1 cellular context compared by ENCODE assay signal in the genomic region with DNA sequence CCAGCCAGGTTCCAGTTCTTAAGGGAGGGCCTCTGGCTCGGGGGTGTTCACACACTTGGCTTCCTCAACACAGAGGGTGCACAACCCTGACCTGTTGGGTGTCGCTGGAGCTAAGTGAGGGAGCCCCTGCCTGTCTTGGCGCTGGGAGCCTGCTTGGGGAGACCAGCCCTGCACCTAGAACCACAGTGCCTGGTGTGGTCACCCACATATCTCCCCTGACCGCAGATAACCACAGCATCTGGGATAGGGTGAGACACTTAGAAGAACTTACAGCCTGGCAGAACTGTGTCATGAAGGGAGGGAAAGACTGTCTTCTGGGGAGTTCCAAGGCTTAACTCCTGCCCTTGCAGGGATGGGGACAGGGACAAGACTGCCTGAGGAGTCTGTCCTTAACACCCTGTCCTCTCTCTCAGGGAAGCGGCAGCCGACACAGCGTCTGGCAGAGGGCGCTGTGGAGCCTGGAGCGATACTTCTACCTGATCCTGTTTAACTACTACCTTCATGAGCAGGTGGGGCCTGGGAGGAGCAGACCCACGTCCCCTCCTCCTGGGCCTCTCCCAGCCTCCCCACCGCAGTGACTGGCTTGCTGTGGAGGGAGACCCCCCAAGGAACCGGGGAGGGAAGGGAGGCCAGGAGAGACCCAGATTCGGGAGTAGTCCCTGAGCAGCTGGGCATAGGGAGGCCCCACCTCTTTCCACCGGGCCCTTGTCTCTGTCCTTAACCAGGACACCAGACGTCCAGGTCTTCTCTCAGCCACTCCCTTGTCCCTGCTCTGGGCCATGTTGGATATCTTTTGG.
TF ChIP-seq lines count a peak whose summit lies in the region.

No MANE protein-coding gene starts in this region.

TF ChIP-seq in K562, 482 proteins besides CTCF, POLR2A, EP300 and RAD21 (continues in another document):
- TF ChIP-seq TEAD4 (IDR thresholded peaks at IDR 0.05; ENCODE audit: low read length) (no peak; the same call in 1 of the 2 replicates), TEAD4 (CRISPR knock-in tag; IDR thresholded peaks at IDR 0.05; ENCODE audit: borderline replicate concordance) (no peak), RCOR1 (IDR thresholded peaks at IDR 0.05; ENCODE audit: borderline replicate concordance in 1 of 2, low read depth in 2 of 2, low read length in 2 of 2) (no peak), SMC3 (conservative IDR thresholded peaks at IDR 0.05; ENCODE audit: insufficient read depth, low read depth, low read length) (peak; percentile 76), CSDE1 (IDR thresholded peaks at IDR 0.05) (no peak), CBFB (CRISPR knock-in tag; IDR thresholded peaks at IDR 0.05) (peak; percentile 94), SMARCE1 (IDR thresholded peaks at IDR 0.05) (no peak), ERF (CRISPR knock-in tag; IDR thresholded peaks at IDR 0.05) (no peak), STAG1 (CRISPR knock-in tag; IDR thresholded peaks at IDR 0.05; ENCODE audit: borderline replicate concordance) (0 out of 2 replicates have a peak, but pooled peaks have one; percentile 41), FOXJ2 (tag; IDR thresholded peaks at IDR 0.05) (no peak), ZNF436 (CRISPR knock-in tag; IDR thresholded peaks at IDR 0.05) (no peak), CTBP1 (IDR thresholded peaks at IDR 0.05; ENCODE audit: borderline replicate concordance) (peak; percentile 31; the same call in 1 of the 2 replicates), SMARCA5 (IDR thresholded peaks at IDR 0.05) (0 out of 2 replicates have a peak, but pooled peaks have one; percentile 18), MAFK (IDR thresholded peaks at IDR 0.05; ENCODE audit: low read length) (no peak), BDP1 (IDR thresholded peaks at IDR 0.05; ENCODE audit: insufficient read depth, insufficient read length) (no peak), RFX7 (CRISPR knock-in tag; IDR thresholded peaks at IDR 0.05) (no peak), ETV6 (IDR thresholded peaks at IDR 0.05; ENCODE audit: borderline replicate concordance in 1 of 2, low read depth in 2 of 2, low read length in 1 of 2) (no peak), ETV6 (CRISPR knock-in tag; IDR thresholded peaks at IDR 0.05; ENCODE audit: borderline replicate concordance) (no peak), TEAD1 (CRISPR knock-in tag; IDR thresholded peaks at IDR 0.05) (peak in 1 of 2 experiments; percentile 79; a peak in 2 of 4 replicates), ZSCAN32 (CRISPR knock-in tag; IDR thresholded peaks at IDR 0.05) (no peak), TCF3 (CRISPR knock-in tag; IDR thresholded peaks at IDR 0.05) (no peak), ZNF780A (CRISPR knock-in tag; IDR thresholded peaks at IDR 0.05) (no peak), SNIP1 (IDR thresholded peaks at IDR 0.05; ENCODE audit: low read depth) (no peak), CREM (IDR thresholded peaks at IDR 0.05; ENCODE audit: low read depth) (peak; percentile 44), DNMT1 (IDR thresholded peaks at IDR 0.05) (no peak), RFX1 (IDR thresholded peaks at IDR 0.05) (no peak), ZNF551 (CRISPR knock-in tag; IDR thresholded peaks at IDR 0.05) (no peak), PTRF (tag; IDR thresholded peaks at IDR 0.05) (no peak), SMARCC2 (IDR thresholded peaks at IDR 0.05; ENCODE audit: low read depth) (no peak), CBFA2T2 (conservative IDR thresholded peaks at IDR 0.05) (no peak), XRCC5 (IDR thresholded peaks at IDR 0.05; ENCODE audit: low read depth, low read length) (0 out of 2 replicates have a peak, but pooled peaks have one; percentile 29), TSC22D4 (tag; IDR thresholded peaks at IDR 0.05) (no peak), CC2D1A (IDR thresholded peaks at IDR 0.05) (0 out of 2 replicates have a peak, but pooled peaks have one; percentile 18), RBM14 (IDR thresholded peaks at IDR 0.05; ENCODE audit: borderline replicate concordance, insufficient read depth, low read depth, low read length) (no peak), MIER1 (IDR thresholded peaks at IDR 0.05; ENCODE audit: low read depth) (no peak), GABPB1 (CRISPR knock-in tag; IDR thresholded peaks at IDR 0.05) (no peak), SIX5 (IDR thresholded peaks at IDR 0.05; ENCODE audit: borderline replicate concordance in 1 of 2, insufficient read depth in 1 of 2, low read depth in 1 of 2, low read length in 2 of 2) (no peak), ESRRA (IDR thresholded peaks at IDR 0.05; ENCODE audit: borderline replicate concordance, low read depth) (peak; percentile 71; the same call in 1 of the 2 replicates), TARDBP (IDR thresholded peaks at IDR 0.05) (no peak)
- TF ChIP-seq, protein P1, sequence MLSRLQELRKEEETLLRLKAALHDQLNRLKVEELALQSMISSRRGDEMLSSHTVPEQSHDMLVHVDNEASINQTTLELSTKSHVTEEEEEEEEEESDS (CRISPR knock-in tag; IDR thresholded peaks at IDR 0.05), result no peak
- TF ChIP-seq, protein P2, sequence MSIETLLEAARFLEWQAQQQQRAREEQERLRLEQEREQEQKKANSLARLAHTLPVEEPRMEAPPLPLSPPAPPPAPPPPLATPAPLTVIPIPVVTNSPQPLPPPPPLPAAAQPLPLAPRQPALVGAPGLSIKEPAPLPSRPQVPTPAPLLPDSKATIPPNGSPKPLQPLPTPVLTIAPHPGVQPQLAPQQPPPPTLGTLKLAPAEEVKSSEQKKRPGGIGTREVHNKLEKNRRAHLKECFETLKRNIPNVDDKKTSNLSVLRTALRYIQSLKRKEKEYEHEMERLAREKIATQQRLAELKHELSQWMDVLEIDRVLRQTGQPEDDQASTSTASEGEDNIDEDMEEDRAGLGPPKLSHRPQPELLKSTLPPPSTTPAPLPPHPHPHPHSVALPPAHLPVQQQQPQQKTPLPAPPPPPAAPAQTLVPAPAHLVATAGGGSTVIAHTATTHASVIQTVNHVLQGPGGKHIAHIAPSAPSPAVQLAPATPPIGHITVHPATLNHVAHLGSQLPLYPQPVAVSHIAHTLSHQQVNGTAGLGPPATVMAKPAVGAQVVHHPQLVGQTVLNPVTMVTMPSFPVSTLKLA (conservative IDR thresholded peaks at IDR 0.05), result no peak
- TF ChIP-seq, protein P3, sequence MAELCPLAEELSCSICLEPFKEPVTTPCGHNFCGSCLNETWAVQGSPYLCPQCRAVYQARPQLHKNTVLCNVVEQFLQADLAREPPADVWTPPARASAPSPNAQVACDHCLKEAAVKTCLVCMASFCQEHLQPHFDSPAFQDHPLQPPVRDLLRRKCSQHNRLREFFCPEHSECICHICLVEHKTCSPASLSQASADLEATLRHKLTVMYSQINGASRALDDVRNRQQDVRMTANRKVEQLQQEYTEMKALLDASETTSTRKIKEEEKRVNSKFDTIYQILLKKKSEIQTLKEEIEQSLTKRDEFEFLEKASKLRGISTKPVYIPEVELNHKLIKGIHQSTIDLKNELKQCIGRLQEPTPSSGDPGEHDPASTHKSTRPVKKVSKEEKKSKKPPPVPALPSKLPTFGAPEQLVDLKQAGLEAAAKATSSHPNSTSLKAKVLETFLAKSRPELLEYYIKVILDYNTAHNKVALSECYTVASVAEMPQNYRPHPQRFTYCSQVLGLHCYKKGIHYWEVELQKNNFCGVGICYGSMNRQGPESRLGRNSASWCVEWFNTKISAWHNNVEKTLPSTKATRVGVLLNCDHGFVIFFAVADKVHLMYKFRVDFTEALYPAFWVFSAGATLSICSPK (IDR thresholded peaks at IDR 0.05; ENCODE audit: borderline replicate concordance), result no peak
- TF ChIP-seq, protein P4, sequence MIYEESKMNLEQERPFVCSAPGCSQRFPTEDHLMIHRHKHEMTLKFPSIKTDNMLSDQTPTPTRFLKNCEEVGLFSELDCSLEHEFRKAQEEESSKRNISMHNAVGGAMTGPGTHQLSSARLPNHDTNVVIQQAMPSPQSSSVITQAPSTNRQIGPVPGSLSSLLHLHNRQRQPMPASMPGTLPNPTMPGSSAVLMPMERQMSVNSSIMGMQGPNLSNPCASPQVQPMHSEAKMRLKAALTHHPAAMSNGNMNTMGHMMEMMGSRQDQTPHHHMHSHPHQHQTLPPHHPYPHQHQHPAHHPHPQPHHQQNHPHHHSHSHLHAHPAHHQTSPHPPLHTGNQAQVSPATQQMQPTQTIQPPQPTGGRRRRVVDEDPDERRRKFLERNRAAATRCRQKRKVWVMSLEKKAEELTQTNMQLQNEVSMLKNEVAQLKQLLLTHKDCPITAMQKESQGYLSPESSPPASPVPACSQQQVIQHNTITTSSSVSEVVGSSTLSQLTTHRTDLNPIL (CRISPR knock-in tag; IDR thresholded peaks at IDR 0.05), result no peak
- TF ChIP-seq, protein P5, sequence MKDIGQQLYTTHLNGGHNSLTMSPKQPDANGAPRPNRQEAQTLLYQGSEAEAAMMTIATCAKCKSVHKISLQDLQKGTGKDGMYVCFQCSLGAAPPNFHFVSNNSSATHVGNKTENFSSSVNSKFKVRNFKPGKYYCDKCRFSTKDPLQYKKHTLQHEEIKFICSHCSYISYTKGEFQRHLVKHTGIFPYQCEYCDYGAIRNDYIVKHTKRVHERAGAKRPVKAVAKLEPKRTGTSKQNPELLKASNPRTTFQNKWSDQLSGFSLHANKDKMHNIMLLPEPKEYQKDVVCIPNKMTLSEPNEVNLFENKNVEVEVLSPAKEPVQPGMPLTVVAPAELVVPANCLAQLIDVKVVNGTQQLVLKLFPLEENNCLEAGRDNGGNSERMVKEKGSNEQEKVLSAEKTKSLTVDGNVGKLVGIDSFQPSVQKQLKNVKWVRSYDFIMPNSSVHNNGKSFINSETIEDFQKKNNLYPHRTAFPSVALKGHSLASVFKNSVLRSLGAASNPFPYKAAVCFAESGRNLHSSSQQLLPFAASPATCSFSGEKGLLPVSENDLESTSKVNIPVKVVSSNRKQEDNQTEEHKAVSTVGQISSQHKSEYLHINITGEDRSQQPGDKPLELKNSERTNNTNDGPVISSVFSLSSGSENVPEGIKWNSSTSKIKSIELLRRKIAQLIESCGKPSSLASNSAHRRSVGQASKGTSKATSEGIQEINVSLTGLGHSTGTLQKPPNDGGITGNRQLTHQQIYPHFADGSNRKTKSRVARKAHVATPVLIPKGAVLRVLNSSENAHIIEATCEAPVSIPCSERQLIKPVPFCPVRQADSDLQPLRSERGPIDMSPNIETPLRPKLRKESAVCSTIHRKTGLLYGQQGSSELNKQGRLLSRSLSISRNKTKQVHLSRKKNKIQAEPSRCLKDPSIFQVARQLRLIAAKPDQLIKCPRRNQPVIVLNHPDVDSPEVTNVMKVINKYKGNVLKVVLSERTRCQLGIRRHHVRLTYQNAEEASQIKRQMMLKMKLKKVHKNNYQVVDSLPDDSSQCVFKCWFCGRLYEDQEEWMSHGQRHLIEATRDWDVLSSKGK (CRISPR knock-in tag; IDR thresholded peaks at IDR 0.05), result no peak
- TF ChIP-seq, protein P6, sequence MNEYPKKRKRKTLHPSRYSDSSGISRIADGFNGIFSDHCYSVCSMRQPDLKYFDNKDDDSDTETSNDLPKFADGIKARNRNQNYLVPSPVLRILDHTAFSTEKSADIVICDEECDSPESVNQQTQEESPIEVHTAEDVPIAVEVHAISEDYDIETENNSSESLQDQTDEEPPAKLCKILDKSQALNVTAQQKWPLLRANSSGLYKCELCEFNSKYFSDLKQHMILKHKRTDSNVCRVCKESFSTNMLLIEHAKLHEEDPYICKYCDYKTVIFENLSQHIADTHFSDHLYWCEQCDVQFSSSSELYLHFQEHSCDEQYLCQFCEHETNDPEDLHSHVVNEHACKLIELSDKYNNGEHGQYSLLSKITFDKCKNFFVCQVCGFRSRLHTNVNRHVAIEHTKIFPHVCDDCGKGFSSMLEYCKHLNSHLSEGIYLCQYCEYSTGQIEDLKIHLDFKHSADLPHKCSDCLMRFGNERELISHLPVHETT (CRISPR knock-in tag; conservative IDR thresholded peaks at IDR 0.05 in 1 of 2, IDR thresholded peaks at IDR 0.05 in 1 of 2), result no peak
- TF ChIP-seq, protein P7, sequence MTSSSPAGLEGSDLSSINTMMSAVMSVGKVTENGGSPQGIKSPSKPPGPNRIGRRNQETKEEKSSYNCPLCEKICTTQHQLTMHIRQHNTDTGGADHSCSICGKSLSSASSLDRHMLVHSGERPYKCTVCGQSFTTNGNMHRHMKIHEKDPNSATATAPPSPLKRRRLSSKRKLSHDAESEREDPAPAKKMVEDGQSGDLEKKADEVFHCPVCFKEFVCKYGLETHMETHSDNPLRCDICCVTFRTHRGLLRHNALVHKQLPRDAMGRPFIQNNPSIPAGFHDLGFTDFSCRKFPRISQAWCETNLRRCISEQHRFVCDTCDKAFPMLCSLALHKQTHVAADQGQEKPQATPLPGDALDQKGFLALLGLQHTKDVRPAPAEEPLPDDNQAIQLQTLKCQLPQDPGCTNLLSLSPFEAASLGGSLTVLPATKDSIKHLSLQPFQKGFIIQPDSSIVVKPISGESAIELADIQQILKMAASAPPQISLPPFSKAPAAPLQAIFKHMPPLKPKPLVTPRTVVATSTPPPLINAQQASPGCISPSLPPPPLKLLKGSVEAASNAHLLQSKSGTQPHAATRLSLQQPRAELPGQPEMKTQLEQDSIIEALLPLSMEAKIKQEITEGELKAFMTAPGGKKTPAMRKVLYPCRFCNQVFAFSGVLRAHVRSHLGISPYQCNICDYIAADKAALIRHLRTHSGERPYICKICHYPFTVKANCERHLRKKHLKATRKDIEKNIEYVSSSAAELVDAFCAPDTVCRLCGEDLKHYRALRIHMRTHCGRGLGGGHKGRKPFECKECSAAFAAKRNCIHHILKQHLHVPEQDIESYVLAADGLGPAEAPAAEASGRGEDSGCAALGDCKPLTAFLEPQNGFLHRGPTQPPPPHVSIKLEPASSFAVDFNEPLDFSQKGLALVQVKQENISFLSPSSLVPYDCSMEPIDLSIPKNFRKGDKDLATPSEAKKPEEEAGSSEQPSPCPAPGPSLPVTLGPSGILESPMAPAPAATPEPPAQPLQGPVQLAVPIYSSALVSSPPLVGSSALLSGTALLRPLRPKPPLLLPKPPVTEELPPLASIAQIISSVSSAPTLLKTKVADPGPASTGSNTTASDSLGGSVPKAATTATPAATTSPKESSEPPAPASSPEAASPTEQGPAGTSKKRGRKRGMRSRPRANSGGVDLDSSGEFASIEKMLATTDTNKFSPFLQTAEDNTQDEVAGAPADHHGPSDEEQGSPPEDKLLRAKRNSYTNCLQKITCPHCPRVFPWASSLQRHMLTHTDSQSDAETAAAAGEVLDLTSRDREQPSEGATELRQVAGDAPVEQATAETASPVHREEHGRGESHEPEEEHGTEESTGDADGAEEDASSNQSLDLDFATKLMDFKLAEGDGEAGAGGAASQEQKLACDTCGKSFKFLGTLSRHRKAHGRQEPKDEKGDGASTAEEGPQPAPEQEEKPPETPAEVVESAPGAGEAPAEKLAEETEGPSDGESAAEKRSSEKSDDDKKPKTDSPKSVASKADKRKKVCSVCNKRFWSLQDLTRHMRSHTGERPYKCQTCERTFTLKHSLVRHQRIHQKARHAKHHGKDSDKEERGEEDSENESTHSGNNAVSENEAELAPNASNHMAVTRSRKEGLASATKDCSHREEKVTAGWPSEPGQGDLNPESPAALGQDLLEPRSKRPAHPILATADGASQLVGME (CRISPR knock-in tag; IDR thresholded peaks at IDR 0.05), result no peak
- TF ChIP-seq, protein P8, sequence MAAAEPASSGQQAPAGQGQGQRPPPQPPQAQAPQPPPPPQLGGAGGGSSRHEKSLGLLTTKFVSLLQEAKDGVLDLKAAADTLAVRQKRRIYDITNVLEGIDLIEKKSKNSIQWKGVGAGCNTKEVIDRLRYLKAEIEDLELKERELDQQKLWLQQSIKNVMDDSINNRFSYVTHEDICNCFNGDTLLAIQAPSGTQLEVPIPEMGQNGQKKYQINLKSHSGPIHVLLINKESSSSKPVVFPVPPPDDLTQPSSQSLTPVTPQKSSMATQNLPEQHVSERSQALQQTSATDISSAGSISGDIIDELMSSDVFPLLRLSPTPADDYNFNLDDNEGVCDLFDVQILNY (CRISPR knock-in tag; IDR thresholded peaks at IDR 0.05), result no peak
- TF ChIP-seq, protein P9, sequence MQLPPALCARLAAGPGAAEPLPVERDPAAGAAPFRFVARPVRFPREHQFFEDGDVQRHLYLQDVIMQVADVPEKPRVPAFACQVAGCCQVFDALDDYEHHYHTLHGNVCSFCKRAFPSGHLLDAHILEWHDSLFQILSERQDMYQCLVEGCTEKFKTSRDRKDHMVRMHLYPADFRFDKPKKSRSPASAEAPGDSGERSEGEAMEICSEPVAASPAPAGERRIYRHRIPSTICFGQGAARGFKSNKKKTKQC (CRISPR knock-in tag; IDR thresholded peaks at IDR 0.05), result no peak
